In the genomic region with DNA sequence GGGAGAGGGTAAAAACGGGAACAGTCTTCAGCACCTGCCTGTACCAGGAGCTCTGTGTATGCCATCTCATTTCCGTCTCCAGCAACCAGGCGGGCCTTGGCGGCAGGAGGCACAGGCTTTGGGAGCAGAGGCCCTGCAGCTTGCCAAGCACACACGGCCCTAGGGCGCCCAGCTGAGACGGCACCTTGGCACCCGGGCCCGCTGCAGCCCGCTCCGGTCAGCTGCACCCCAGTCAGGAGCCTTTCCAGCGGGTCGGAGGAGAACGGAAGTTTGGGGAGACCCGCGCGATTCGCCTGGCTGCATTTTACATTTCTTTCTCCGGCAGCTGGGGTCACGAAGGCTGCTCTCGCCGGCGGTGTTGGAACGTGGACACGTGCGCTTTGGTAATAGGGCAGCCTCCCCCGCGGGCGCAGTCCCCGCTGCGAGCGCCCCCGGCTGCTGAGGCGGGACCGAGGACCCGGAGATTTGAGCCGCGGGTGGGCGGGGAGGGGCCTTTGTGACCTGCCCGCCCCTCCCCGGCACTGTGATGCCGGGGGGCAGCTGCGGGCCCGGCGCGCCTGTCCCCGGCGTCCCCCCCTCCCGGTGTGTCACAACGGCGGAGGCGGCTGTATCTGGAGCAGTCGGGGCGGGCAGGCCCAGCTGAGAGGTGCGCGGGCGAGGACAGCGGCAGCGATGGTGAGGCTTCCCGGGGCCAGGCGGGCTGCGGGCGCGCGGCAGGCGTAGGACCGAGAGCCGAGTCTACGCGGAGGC, we compare ENCODE assay signal across 1 cellular context.
TF ChIP-seq lines count a peak whose summit lies in the region.

TUBA8 (plus strand) TSS at position 616 of the 750 bp plus-strand sequence; CDS start at position 673, 57 bp downstream.

TF ChIP-seq in HepG2, 621 proteins besides CTCF, POLR2A, EP300 and RAD21 (continued from another document and continues in another):
- TF ChIP-seq, protein P1, sequence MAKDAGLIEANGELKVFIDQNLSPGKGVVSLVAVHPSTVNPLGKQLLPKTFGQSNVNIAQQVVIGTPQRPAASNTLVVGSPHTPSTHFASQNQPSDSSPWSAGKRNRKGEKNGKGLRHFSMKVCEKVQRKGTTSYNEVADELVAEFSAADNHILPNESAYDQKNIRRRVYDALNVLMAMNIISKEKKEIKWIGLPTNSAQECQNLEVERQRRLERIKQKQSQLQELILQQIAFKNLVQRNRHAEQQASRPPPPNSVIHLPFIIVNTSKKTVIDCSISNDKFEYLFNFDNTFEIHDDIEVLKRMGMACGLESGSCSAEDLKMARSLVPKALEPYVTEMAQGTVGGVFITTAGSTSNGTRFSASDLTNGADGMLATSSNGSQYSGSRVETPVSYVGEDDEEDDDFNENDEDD (CRISPR knock-in tag; IDR thresholded peaks at IDR 0.05; ENCODE audit: borderline replicate concordance), result peak; percentile 41; the same call in 1 of the 2 replicates
- peak; percentile 26; the same call in 1 of the 2 replicates for TF ChIP-seq UBTF (CRISPR knock-in tag; IDR thresholded peaks at IDR 0.05)
- 0 out of 2 replicates have a peak, but pooled peaks have one; percentile 39 for TF ChIP-seq HIC2 (CRISPR knock-in tag; IDR thresholded peaks at IDR 0.05; ENCODE audit: low read depth)
- no peak for TF ChIP-seq HNF1A (IDR thresholded peaks at IDR 0.05; ENCODE audit: low read depth)
- TF ChIP-seq HNF1A (CRISPR knock-in tag; IDR thresholded peaks at IDR 0.05; ENCODE audit: borderline replicate concordance), result no peak
- no peak for TF ChIP-seq PCBP1 (IDR thresholded peaks at IDR 0.05; ENCODE audit: borderline replicate concordance, low read depth, low read length)
- peak; percentile 33; the same call in 1 of the 2 replicates for TF ChIP-seq SAP130 (CRISPR knock-in tag; IDR thresholded peaks at IDR 0.05; ENCODE audit: low read depth)
- TF ChIP-seq ZNF333 (CRISPR knock-in tag; IDR thresholded peaks at IDR 0.05; ENCODE audit: borderline replicate concordance), result 0 out of 2 replicates have a peak, but pooled peaks have one; percentile 18
- peak; percentile 52; the same call in 1 of the 2 replicates for TF ChIP-seq KDM2A (CRISPR knock-in tag; IDR thresholded peaks at IDR 0.05; ENCODE audit: borderline replicate concordance, low read depth)
- TF ChIP-seq ZC3H13 (CRISPR knock-in tag; IDR thresholded peaks at IDR 0.05), result peak; percentile 83
- TF ChIP-seq ZNF460 (CRISPR knock-in tag; IDR thresholded peaks at IDR 0.05; ENCODE audit: borderline replicate concordance), result no peak
- TF ChIP-seq ZBTB4 (CRISPR knock-in tag; IDR thresholded peaks at IDR 0.05; ENCODE audit: borderline replicate concordance), result no peak
- 0 out of 2 replicates have a peak, but pooled peaks have one; percentile 59 for TF ChIP-seq ZNF589 (CRISPR knock-in tag; conservative IDR thresholded peaks at IDR 0.05)
- TF ChIP-seq, protein P2, sequence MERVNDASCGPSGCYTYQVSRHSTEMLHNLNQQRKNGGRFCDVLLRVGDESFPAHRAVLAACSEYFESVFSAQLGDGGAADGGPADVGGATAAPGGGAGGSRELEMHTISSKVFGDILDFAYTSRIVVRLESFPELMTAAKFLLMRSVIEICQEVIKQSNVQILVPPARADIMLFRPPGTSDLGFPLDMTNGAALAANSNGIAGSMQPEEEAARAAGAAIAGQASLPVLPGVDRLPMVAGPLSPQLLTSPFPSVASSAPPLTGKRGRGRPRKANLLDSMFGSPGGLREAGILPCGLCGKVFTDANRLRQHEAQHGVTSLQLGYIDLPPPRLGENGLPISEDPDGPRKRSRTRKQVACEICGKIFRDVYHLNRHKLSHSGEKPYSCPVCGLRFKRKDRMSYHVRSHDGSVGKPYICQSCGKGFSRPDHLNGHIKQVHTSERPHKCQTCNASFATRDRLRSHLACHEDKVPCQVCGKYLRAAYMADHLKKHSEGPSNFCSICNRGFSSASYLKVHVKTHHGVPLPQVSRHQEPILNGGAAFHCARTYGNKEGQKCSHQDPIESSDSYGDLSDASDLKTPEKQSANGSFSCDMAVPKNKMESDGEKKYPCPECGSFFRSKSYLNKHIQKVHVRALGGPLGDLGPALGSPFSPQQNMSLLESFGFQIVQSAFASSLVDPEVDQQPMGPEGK (CRISPR knock-in tag; IDR thresholded peaks at IDR 0.05), result peak; percentile 76
- no peak for TF ChIP-seq ZNF451 (CRISPR knock-in tag; IDR thresholded peaks at IDR 0.05)
- TF ChIP-seq ZBTB7B (CRISPR knock-in tag; IDR thresholded peaks at IDR 0.05), result 0 out of 2 replicates have a peak, but pooled peaks have one; percentile 27
- TF ChIP-seq NR2C2 (CRISPR knock-in tag; IDR thresholded peaks at IDR 0.05; ENCODE audit: borderline replicate concordance), result 0 out of 2 replicates have a peak, but pooled peaks have one; percentile 13
- peak; percentile 80; the same call in 1 of the 2 replicates for TF ChIP-seq ZSCAN29 (CRISPR knock-in tag; conservative IDR thresholded peaks at IDR 0.05)
- TF ChIP-seq HOXA3 (CRISPR knock-in tag; IDR thresholded peaks at IDR 0.05), result 0 out of 2 replicates have a peak, but pooled peaks have one; percentile 42
- no peak for TF ChIP-seq JUN (CRISPR knock-in tag; IDR thresholded peaks at IDR 0.05)
- TF ChIP-seq ZNF547 (CRISPR knock-in tag; IDR thresholded peaks at IDR 0.05), result peak; percentile 4; the same call in 1 of the 2 replicates
- TF ChIP-seq PITX1 (CRISPR knock-in tag; IDR thresholded peaks at IDR 0.05), result no peak
- TF ChIP-seq ZNF350 (CRISPR knock-in tag; IDR thresholded peaks at IDR 0.05; ENCODE audit: borderline replicate concordance, low read depth), result 0 out of 2 replicates have a peak, but pooled peaks have one; percentile 36
- no peak for TF ChIP-seq ZBTB8A (CRISPR knock-in tag; IDR thresholded peaks at IDR 0.05; ENCODE audit: borderline replicate concordance, low read depth)
- TF ChIP-seq ZNF772 (CRISPR knock-in tag; IDR thresholded peaks at IDR 0.05), result 0 out of 2 replicates have a peak, but pooled peaks have one; percentile 27
- no peak for TF ChIP-seq CBX2 (IDR thresholded peaks at IDR 0.05; ENCODE audit: low read depth, low read length)
- TF ChIP-seq CBX2 (CRISPR knock-in tag; IDR thresholded peaks at IDR 0.05; ENCODE audit: low read depth), result no peak
- no peak for TF ChIP-seq NONO (IDR thresholded peaks at IDR 0.05)
- peak; percentile 60 for TF ChIP-seq NONO (CRISPR knock-in tag; conservative IDR thresholded peaks at IDR 0.05)
- 0 out of 2 replicates have a peak, but pooled peaks have one; percentile 25 for TF ChIP-seq ZNF143 (CRISPR knock-in tag; IDR thresholded peaks at IDR 0.05)
- TF ChIP-seq GABPB1 (CRISPR knock-in tag; IDR thresholded peaks at IDR 0.05), result peak; percentile 36; the same call in 1 of the 2 replicates
- TF ChIP-seq TBX2 (CRISPR knock-in tag; IDR thresholded peaks at IDR 0.05; ENCODE audit: borderline replicate concordance), result peak; percentile 69
- TF ChIP-seq SPEN (CRISPR knock-in tag; IDR thresholded peaks at IDR 0.05; ENCODE audit: low read depth), result no peak
- no peak for TF ChIP-seq SIX4 (CRISPR knock-in tag; IDR thresholded peaks at IDR 0.05)
- TF ChIP-seq KAT7 (CRISPR knock-in tag; IDR thresholded peaks at IDR 0.05; ENCODE audit: borderline replicate concordance), result 0 out of 2 replicates have a peak, but pooled peaks have one; percentile 46
- TF ChIP-seq ZNF235 (CRISPR knock-in tag; IDR thresholded peaks at IDR 0.05; ENCODE audit: borderline replicate concordance), result 0 out of 2 replicates have a peak, but pooled peaks have one; percentile 70
- no peak for TF ChIP-seq POGK (CRISPR knock-in tag; conservative IDR thresholded peaks at IDR 0.05)
- no peak for TF ChIP-seq MAFK (conservative IDR thresholded peaks at IDR 0.05 in 1 of 2, IDR thresholded peaks at IDR 0.05 in 1 of 2; ENCODE audit: low read length in 2 of 2)
- no peak for TF ChIP-seq TARDBP (CRISPR knock-in tag; IDR thresholded peaks at IDR 0.05)
- 0 out of 2 replicates have a peak, but pooled peaks have one; percentile 20 for TF ChIP-seq HES4 (CRISPR knock-in tag; IDR thresholded peaks at IDR 0.05; ENCODE audit: borderline replicate concordance)
